1 cellular context compared by ENCODE assay signal in genomic region chr11:119664063-119664572, GRCh38.
TF ChIP-seq lines count a peak whose summit lies in the region.

No MANE protein-coding gene starts in this region.

TF ChIP-seq in H1, 55 proteins besides CTCF, POLR2A, EP300 and RAD21:
- no peak for TF ChIP-seq JUN (IDR thresholded peaks at IDR 0.05; ENCODE audit: low read depth, low read length)
- no peak for TF ChIP-seq GABPA (IDR thresholded peaks at IDR 0.05; ENCODE audit: borderline replicate concordance, insufficient read depth, low read length)
- TF ChIP-seq CHD2 (IDR thresholded peaks at IDR 0.05; ENCODE audit: low read length): no peak
- no peak for TF ChIP-seq RXRA (IDR thresholded peaks at IDR 0.05; ENCODE audit: insufficient read depth, low read depth, low read length)
- no peak for TF ChIP-seq ATF2 (IDR thresholded peaks at IDR 0.05; ENCODE audit: low read length)
- no peak for TF ChIP-seq GTF2F1 (IDR thresholded peaks at IDR 0.05; ENCODE audit: borderline replicate concordance, low read depth, low read length)
- TF ChIP-seq RBBP5 (IDR thresholded peaks at IDR 0.05; ENCODE audit: borderline replicate concordance, low read depth, low read length): no peak
- TF ChIP-seq BCL11A (IDR thresholded peaks at IDR 0.05; ENCODE audit: low read depth in 2 of 2, low read length in 2 of 2): no peak
